ENCODE assay signal across 8 cellular contexts in genomic region chr1:42924249-42925131, GRCh38. TPM values are rescaled to one million over a fixed set of nuclear protein-coding genes. Genes with fewer than 3 reads are reported as not detected.
A peak's percentile ranks its signal among the peaks of the same experiment; 100 is the strongest.
DNase-seq lines count a peak whose midpoint lies in the region; ATAC-seq and TF ChIP-seq lines count a peak whose summit lies in the region.

No MANE protein-coding gene starts in this region.

- peaks cover 33 to 34% of the 10 kb centered on the region in 2 donors for H3K36me3 ChIP-seq in ascending aorta

- peaks cover 3 to 9% of the 10 kb centered on the region in 2 donors for H3K4me1 ChIP-seq in ascending aorta
- H3K4me1 ChIP-seq in right cardiac atrium (ENCODE audit: control insufficient read depth, insufficient read depth, low read length): peaks cover 2% of the 10 kb centered on the region

- peak overlapping the region; percentile 97 to 98 for H3K27ac ChIP-seq in ascending aorta
- H3K27ac ChIP-seq in right cardiac atrium (ENCODE audit: low read length): peak overlapping the region; percentile 83

- H3K27me3 ChIP-seq in ascending aorta: no peaks in the 10 kb centered on the region
- no peaks in the 10 kb centered on the region for H3K27me3 ChIP-seq in right cardiac atrium (ENCODE audit: control insufficient read depth, insufficient read depth)

- intact Hi-C loops in ascending aorta (cut with DNase I): loop anchor here (1.0 to 10.0 kb wide), 6 partner anchors 17 to 887 kb away; partner anchors contain the start of genes C1orf50, CFAP57, EBNA1BP2 and FOXJ3
- intact Hi-C loops in right cardiac atrium (cut with DNase I): loop anchor here in 1 of 4 donors (5.0 kb wide), 1 partner anchor 148 kb away; no protein-coding TSS in a partner anchor

- TF ChIP-seq CTCF in GM13976 (IDR thresholded peaks at IDR 0.05; ENCODE audit: borderline replicate concordance, control extremely low read depth, extremely low read depth, insufficient read depth, missing control alignments) (no peak), ascending aorta (IDR thresholded peaks at IDR 0.05) (no peak)

- H3K4me3 ChIP-seq in ascending aorta (peak overlapping the region; percentile 81 to 89), right cardiac atrium (ENCODE audit: low read length) (peak overlapping the region; percentile 84)

- ATAC-seq in HG02852 (IDR thresholded peaks at IDR 0.05; ENCODE audit: unreplicated experiment): peak; percentile 92
- ATAC-seq in right cardiac atrium: peak; percentile 99

- in situ Hi-C loops in GM13976 (cut with MboI; ENCODE audit: low sequenced_read_pairs, unreplicated experiment) (loop anchor here (5.0 kb wide), 1 partner anchor 143 kb away; no protein-coding TSS in a partner anchor), KBM-7 (cut with MboI; ENCODE audit: low pct_unique_long_range_greater_than_20kb, low sequenced_read_pairs) (no loop called here)

- under 1% methylated on average over 69 of the region's 69 CpGs for WGBS in right cardiac atrium

- DNase-seq in GM13976 (ENCODE audit: low spot score) (peak; percentile 95), NCI-H146 treated with DMSO at 0.1 percent for 48 hours (lab: John Stamatoyannopoulos, UW; ENCODE audit: unreplicated experiment) (peak; percentile 62), T-helper 2 cell (peak; percentile 83 to 93 (median 88)), ascending aorta (ENCODE audit: low spot score in 2 of 2) (peak; percentile 85 to 97), right cardiac atrium (peak; percentile 96 to 98 (median 98)), renal cortical epithelial cell (ENCODE audit: low read depth) (peak; percentile 68), KBM-7 (no peak)

- H3K9me3 ChIP-seq in ascending aorta: no peaks in the 10 kb centered on the region
- no peaks in the 10 kb centered on the region for H3K9me3 ChIP-seq in right cardiac atrium (ENCODE audit: control insufficient read depth, low read length)

RNA-seq across cellular contexts. Expression of gene SLC2A1, which starts 34.2 kb away (rescaled TPM):
- 15.5 TPM for total RNA-seq in ascending aorta
- total RNA-seq in right cardiac atrium: 10 to 100 TPM in 3 of 4 donors, 1 to 10 TPM in 1; 8.1 to 25.7 (median 15.2) TPM
- polyA plus RNA-seq in right cardiac atrium: 9.1 TPM
- total RNA-seq in renal cortical epithelial cell: 413 and 578 TPM in 2 replicates

Comparison
In these comparisons a context has a peak if more than half of its experiments do, and no peak if none do; other contexts are left out.
1. RNA of gene SLC2A1, which starts 34.2 kb away (total RNA-seq): 413 to 578 TPM in renal cortical epithelial cell; 8.1 to 25.7 TPM in right cardiac atrium and 15.5 TPM in ascending aorta (single experiment); every median in the first group is over 10 times any median in the second.